In genomic region chr7:109545686-109546085, GRCh38 we compare ENCODE assay signal across 16 cellular contexts.
DNase-seq lines count a peak whose midpoint lies in the region; ATAC-seq and TF ChIP-seq lines count a peak whose summit lies in the region.
"Had no signal": no experiment of that assay in that cellular context is flagged by ENCODE, and none has a peak within 500 bp of the region (broad histone marks: within the 10 kb centered on the region; RNA-seq: fewer than 3 reads in every experiment).

No MANE protein-coding gene starts in this region.

- CTCF ChIA-PET in WTC11 (lab: Charles Lee): no interaction called here

- H4K5ac ChIP-seq in mesendoderm (ENCODE audit: low read length): no peak overlapping the region

- no peak overlapping the region for H3K23ac ChIP-seq in mesendoderm (ENCODE audit: low read length)

- TF ChIP-seq CTCF in BE2C (IDR thresholded peaks at IDR 0.05; ENCODE audit: low read depth, low read length): no peak
- no peak for TF ChIP-seq CTCF in WTC11 (IDR thresholded peaks at IDR 0.05)

- H3K79me1 ChIP-seq in mesendoderm (ENCODE audit: low read length): no peaks in the 10 kb centered on the region

- no peak overlapping the region for H3K9ac ChIP-seq in mesendoderm (ENCODE audit: low read length)

- no peaks in the 10 kb centered on the region for H3K79me2 ChIP-seq in mesendoderm (ENCODE audit: control insufficient read depth, insufficient read depth, low read length)

- H3K36me3 ChIP-seq in BE2C: no peaks in the 10 kb centered on the region
- no peaks in the 10 kb centered on the region for H3K36me3 ChIP-seq in mesendoderm (ENCODE audit: control insufficient read depth, insufficient read depth, low read length)

- no peak overlapping the region for H3K4me2 ChIP-seq in mesendoderm (ENCODE audit: low read length)

- no peak overlapping the region for H2BK120ac ChIP-seq in mesendoderm (ENCODE audit: low read depth, low read length)

- H3K36me3 Mint-ChIP-seq in WTC11: no peaks in the 10 kb centered on the region
- H3K36me3 Mint-ChIP-seq: CD4-positive, alpha-beta memory T cell had no signal

- peaks cover 19% of the 10 kb centered on the region for H3K4me1 Mint-ChIP-seq in WTC11
- H3K4me1 Mint-ChIP-seq: B cell; CD4-positive, alpha-beta memory T cell had no signal

- POLR2A ChIA-PET in WTC11 (lab: Charles Lee): no interaction called here

- no peak overlapping the region for H3K27ac Mint-ChIP-seq in WTC11
- H3K27ac Mint-ChIP-seq: B cell; CD4-positive, alpha-beta memory T cell had no signal

- H3K4me3 Mint-ChIP-seq in WTC11: no peak overlapping the region
- H3K4me3 Mint-ChIP-seq: B cell; CD4-positive, alpha-beta memory T cell had no signal

- H3K4me3 ChIP-seq in BE2C (ENCODE audit: low read depth, low read length) (no peak overlapping the region), mesendoderm (ENCODE audit: low read length) (no peak overlapping the region)
- H3K4me3 ChIP-seq: GM12878 had no signal

- H3K4me1 ChIP-seq in BE2C: no peaks in the 10 kb centered on the region; the same call in 1 of the 2 replicates
- H3K4me1 ChIP-seq in mesendoderm (ENCODE audit: control insufficient read depth, low read depth, low read length): no peaks in the 10 kb centered on the region

- H3K27ac ChIP-seq in mesendoderm (ENCODE audit: low read depth, low read length): no peak overlapping the region
- H3K27ac ChIP-seq: C4-2B had no signal

- no CpG with 5 or more reads among the region's 3 CpGs for WGBS in mesendoderm (ENCODE audit: extremely low coverage, insufficient coverage, low lambda C conversion rate)

- no peak overlapping the region for H2BK5ac ChIP-seq in mesendoderm (ENCODE audit: low read length)

- no peak overlapping the region for H3K4ac ChIP-seq in mesendoderm (ENCODE audit: low read depth, low read length)

- no peak overlapping the region for H3K56ac ChIP-seq in mesendoderm (ENCODE audit: low read length)

- H3K27me3 Mint-ChIP-seq in WTC11 (ENCODE audit: low read depth): no peaks in the 10 kb centered on the region
- H3K27me3 Mint-ChIP-seq: B cell; CD4-positive, alpha-beta memory T cell had no signal

- ATAC-seq in WTC11: peak; percentile 72
- no peak for ATAC-seq in GM18861 (IDR thresholded peaks at IDR 0.05; ENCODE audit: unreplicated experiment)
- no peak for ATAC-seq in GM19023 (IDR thresholded peaks at IDR 0.05; ENCODE audit: unreplicated experiment)
- ATAC-seq in HG03439 (IDR thresholded peaks at IDR 0.05; ENCODE audit: unreplicated experiment): no peak
- ATAC-seq: GM12878 had no signal

- H3K18ac ChIP-seq in mesendoderm (ENCODE audit: low read length): no peak overlapping the region

- no peaks in the 10 kb centered on the region; the same call in 1 of the 2 replicates for H3K9me3 ChIP-seq in BE2C

- no peak overlapping the region for H2AK5ac ChIP-seq in mesendoderm (ENCODE audit: low read length)

- DNase-seq in BE2C (peak; percentile 43), DMS53 (lab: John Stamatoyannopoulos, UW) (peak; percentile 57), WTC11 (ENCODE audit: low spot score) (no peak), mesendoderm (peak; percentile 44)
- DNase-seq: CD4-positive, alpha-beta memory T cell; COR-L47; DMS153; H7; IMR-90; KBM-7 had no signal

- no peaks in the 10 kb centered on the region for H3K27me3 ChIP-seq in BE2C
- H3K27me3 ChIP-seq in mesendoderm (ENCODE audit: insufficient read depth, low read length, poor library complexity): no peaks in the 10 kb centered on the region

- H3K9me3 Mint-ChIP-seq in WTC11: peaks cover 4% of the 10 kb centered on the region

- H2BK15ac ChIP-seq in mesendoderm (replicated peaks; ENCODE audit: low read depth): no peak overlapping the region

- no peak overlapping the region for H4K8ac ChIP-seq in mesendoderm (ENCODE audit: low read depth, low read length)

TF ChIP-seq in WTC11, 78 proteins besides CTCF, POLR2A, EP300 and RAD21:
- TF ChIP-seq TEAD1 (CRISPR knock-in tag; IDR thresholded peaks at IDR 0.05) (no peak), E2F4 (CRISPR knock-in tag; IDR thresholded peaks at IDR 0.05; ENCODE audit: borderline replicate concordance, low read depth) (no peak), PRDM15 (CRISPR knock-in tag; IDR thresholded peaks at IDR 0.05) (no peak)
TF ChIP-seq in WTC11: peak in this region for 0.
